1 cellular context compared by ENCODE assay signal in genomic region chr2:200763422-200763821, GRCh38.
TF ChIP-seq lines count a peak whose summit lies in the region.

No MANE protein-coding gene starts in this region.

TF ChIP-seq in A549, 52 proteins besides CTCF, POLR2A, EP300 and RAD21 (continued from another document):
- TF ChIP-seq HOXB5 (CRISPR knock-in tag; IDR thresholded peaks at IDR 0.05) (no peak), USF2 (IDR thresholded peaks at IDR 0.05) (no peak), ESRRA (IDR thresholded peaks at IDR 0.05; ENCODE audit: borderline replicate concordance, low read length) (no peak), HEYL (CRISPR knock-in tag; IDR thresholded peaks at IDR 0.05) (no peak), PBX3 (IDR thresholded peaks at IDR 0.05) (no peak), MAZ (IDR thresholded peaks at IDR 0.05; ENCODE audit: borderline replicate concordance, low read depth, low read length) (no peak), POLR2AphosphoS2 (conservative IDR thresholded peaks at IDR 0.05; ENCODE audit: low read length) (no peak), ZC3H11A (IDR thresholded peaks at IDR 0.05) (no peak)
